In genomic region chr22:24510694-24511625, GRCh38 we compare ENCODE assay signal across 11 cellular contexts. TPM values are rescaled to one million over a fixed set of nuclear protein-coding genes. Genes with fewer than 3 reads are reported as not detected.
DNase-seq lines count a peak whose midpoint lies in the region; ATAC-seq, FAIRE-seq and TF ChIP-seq lines count a peak whose summit lies in the region.
"Had no signal": no experiment of that assay in that cellular context is flagged by ENCODE, and none has a peak within 500 bp of the region (broad histone marks: within the 10 kb centered on the region; RNA-seq: fewer than 3 reads in every experiment).

No MANE protein-coding gene starts in this region.

- no peak overlapping the region for H3K27ac ChIP-seq in RWPE2 (ENCODE audit: poor library complexity, severe bottlenecking)
- no peak overlapping the region for H3K27ac ChIP-seq in small intestine (ENCODE audit: low read depth in 1 of 2, low read length in 1 of 2)
- H3K27ac ChIP-seq in substantia nigra (ENCODE audit: low read depth, low read length, poor library complexity, severe bottlenecking), result no peak overlapping the region

- no peak for TF ChIP-seq CTCF in RWPE2 (IDR thresholded peaks at IDR 0.05; ENCODE audit: poor library complexity, severe bottlenecking)

- no peaks in the 10 kb centered on the region for H3K27me3 ChIP-seq in RWPE2 (ENCODE audit: insufficient read depth, poor library complexity, severe bottlenecking)
- H3K27me3 ChIP-seq in small intestine (ENCODE audit: control insufficient read depth in 2 of 2, insufficient read depth in 2 of 2, low read length in 2 of 2), result no peaks in the 10 kb centered on the region

- H3K4me1 ChIP-seq in RWPE2 (ENCODE audit: insufficient read depth, poor library complexity, severe bottlenecking), result peaks cover 6% of the 10 kb centered on the region
- peaks cover 7 to 8% of the 10 kb centered on the region in 2 donors for H3K4me1 ChIP-seq in small intestine (ENCODE audit: control insufficient read depth in 2 of 2, insufficient read depth in 1 of 2, low read depth in 1 of 2, low read length in 1 of 2)

- no peak for FAIRE-seq in small intestine (lab: Jason Lieb, UNC)
- FAIRE-seq: A204.1, endometrium had no signal

- H3K36me3 ChIP-seq in RWPE2 (ENCODE audit: low read depth) (no peaks in the 10 kb centered on the region), small intestine (ENCODE audit: control insufficient read depth in 2 of 2, insufficient read depth in 2 of 2, low read length in 2 of 2) (no peaks in the 10 kb centered on the region)

- DNase-seq in DMS 273 (lab: John Stamatoyannopoulos, UW; ENCODE audit: unreplicated experiment) (peak; percentile 58), DMS 273 treated with DMSO at 0.1 percent for 48 hours (lab: John Stamatoyannopoulos, UW) (no peak), RWPE2 (ENCODE audit: low spot score) (no peak), glomerular visceral epithelial cell (ENCODE audit: extremely low spot score) (peak; percentile 47), small intestine (peak; percentile 37), NCI-H1105 (lab: John Stamatoyannopoulos, UW) (no peak), substantia nigra (lab: John Stamatoyannopoulos, UW) (no peak)
- DNase-seq: SW 1271 had no signal

- H3K9me3 ChIP-seq in RWPE2 (ENCODE audit: severe bottlenecking), result no peaks in the 10 kb centered on the region
- H3K9me3 ChIP-seq in small intestine (ENCODE audit: control insufficient read depth, low read depth), result no peaks in the 10 kb centered on the region

- ATAC-seq in RWPE2 (ENCODE audit: low read depth), result peak; percentile 58
- no peak for ATAC-seq in GM18867 (IDR thresholded peaks at IDR 0.05; ENCODE audit: unreplicated experiment)

- 16 to 33% (median 30%) methylated on average over 9 of the region's 9 CpGs for WGBS in small intestine, 3 donors

- H3K4me3 ChIP-seq in RWPE2 (ENCODE audit: severe bottlenecking), result no peak overlapping the region
- H3K4me3 ChIP-seq in small intestine (ENCODE audit: low read depth in 1 of 2, low read length in 2 of 2), result no peak overlapping the region

RNA-seq across cellular contexts. Expression of gene UPB1, which starts 15.8 kb away (rescaled TPM):
- 1 to 10 TPM in 2 of 3 donors, under 1 TPM in 1; 0.12 to 4.3 (median 1.8) TPM for polyA plus RNA-seq in small intestine

RNA-seq across cellular contexts. Expression of gene GUCD1, which starts 44.0 kb away (rescaled TPM):
- 100 to 1,000 TPM; 147 to 494 (median 469) TPM for polyA plus RNA-seq in small intestine

RNA-seq across cellular contexts. Expression of gene SNRPD3, which starts 44.8 kb away (rescaled TPM):
- polyA plus RNA-seq in small intestine, result 100 to 1,000 TPM; 150 to 162 (median 156) TPM

Comparison
In these comparisons a context has a peak if more than half of its experiments do, and no peak if none do; other contexts are left out.
1. DNase-seq: peak in DMS 273 (single experiment), glomerular visceral epithelial cell (single experiment) and small intestine (single experiment); none in DMS 273 treated with DMSO at 0.1 percent for 48 hours (single experiment), RWPE2 (single experiment), NCI-H1105 (single experiment) and substantia nigra (0 of 49).